ENCODE assay signal across 2 cellular contexts in the genomic region with DNA sequence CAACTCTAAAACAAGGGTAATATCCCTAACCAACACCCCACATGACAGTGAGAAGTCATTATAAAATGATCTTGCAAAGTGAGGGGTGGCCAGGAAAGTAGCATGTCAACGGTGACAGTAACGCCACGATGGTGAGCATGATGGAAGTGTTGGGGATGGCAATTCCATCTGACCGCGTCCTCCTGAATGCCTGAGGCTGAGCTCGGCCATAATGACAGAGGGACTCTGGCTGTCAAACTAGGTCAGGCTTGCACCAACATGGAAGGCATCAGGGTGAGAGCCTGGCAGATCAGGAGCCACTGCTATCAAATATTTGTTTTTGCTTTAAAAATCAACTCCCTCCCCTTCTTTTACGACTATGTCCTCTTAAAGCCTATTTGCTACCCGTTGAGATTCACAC.
TF ChIP-seq lines count a peak whose summit lies in the region.

No MANE protein-coding gene starts in this region.

TF ChIP-seq in H1, 55 proteins besides CTCF, POLR2A, EP300 and RAD21:
- TF ChIP-seq GTF2F1 (IDR thresholded peaks at IDR 0.05; ENCODE audit: borderline replicate concordance, low read depth, low read length) = no peak
- no peak for TF ChIP-seq SUZ12 (IDR thresholded peaks at IDR 0.05; ENCODE audit: low read length)
- TF ChIP-seq SIRT6 (IDR thresholded peaks at IDR 0.05; ENCODE audit: low read length) = no peak
- TF ChIP-seq SIN3A (conservative IDR thresholded peaks at IDR 0.05 in 1 of 2, IDR thresholded peaks at IDR 0.05 in 1 of 2; ENCODE audit: low read depth in 1 of 2, low read length in 2 of 2) = peak; percentile 57 to 85; a peak in 2 of 4 replicates
- TF ChIP-seq MAFK (IDR thresholded peaks at IDR 0.05; ENCODE audit: low read depth, low read length) = no peak

TF ChIP-seq in neural cell, 6 proteins besides CTCF, POLR2A, EP300 and RAD21:
- TF ChIP-seq MXI1 (conservative IDR thresholded peaks at IDR 0.05; ENCODE audit: poor library complexity, severe bottlenecking) (no peak), TAF1 (IDR thresholded peaks at IDR 0.05; ENCODE audit: low read depth) (no peak), POLR2AphosphoS5 (IDR thresholded peaks at IDR 0.05) (no peak), EZH2 (IDR thresholded peaks at IDR 0.05; ENCODE audit: borderline replicate concordance, insufficient read depth, low read length, poor library complexity, severe bottlenecking) (no peak), SMC3 (conservative IDR thresholded peaks at IDR 0.05; ENCODE audit: poor library complexity) (no peak)
- TF ChIP-seq, protein P1, sequence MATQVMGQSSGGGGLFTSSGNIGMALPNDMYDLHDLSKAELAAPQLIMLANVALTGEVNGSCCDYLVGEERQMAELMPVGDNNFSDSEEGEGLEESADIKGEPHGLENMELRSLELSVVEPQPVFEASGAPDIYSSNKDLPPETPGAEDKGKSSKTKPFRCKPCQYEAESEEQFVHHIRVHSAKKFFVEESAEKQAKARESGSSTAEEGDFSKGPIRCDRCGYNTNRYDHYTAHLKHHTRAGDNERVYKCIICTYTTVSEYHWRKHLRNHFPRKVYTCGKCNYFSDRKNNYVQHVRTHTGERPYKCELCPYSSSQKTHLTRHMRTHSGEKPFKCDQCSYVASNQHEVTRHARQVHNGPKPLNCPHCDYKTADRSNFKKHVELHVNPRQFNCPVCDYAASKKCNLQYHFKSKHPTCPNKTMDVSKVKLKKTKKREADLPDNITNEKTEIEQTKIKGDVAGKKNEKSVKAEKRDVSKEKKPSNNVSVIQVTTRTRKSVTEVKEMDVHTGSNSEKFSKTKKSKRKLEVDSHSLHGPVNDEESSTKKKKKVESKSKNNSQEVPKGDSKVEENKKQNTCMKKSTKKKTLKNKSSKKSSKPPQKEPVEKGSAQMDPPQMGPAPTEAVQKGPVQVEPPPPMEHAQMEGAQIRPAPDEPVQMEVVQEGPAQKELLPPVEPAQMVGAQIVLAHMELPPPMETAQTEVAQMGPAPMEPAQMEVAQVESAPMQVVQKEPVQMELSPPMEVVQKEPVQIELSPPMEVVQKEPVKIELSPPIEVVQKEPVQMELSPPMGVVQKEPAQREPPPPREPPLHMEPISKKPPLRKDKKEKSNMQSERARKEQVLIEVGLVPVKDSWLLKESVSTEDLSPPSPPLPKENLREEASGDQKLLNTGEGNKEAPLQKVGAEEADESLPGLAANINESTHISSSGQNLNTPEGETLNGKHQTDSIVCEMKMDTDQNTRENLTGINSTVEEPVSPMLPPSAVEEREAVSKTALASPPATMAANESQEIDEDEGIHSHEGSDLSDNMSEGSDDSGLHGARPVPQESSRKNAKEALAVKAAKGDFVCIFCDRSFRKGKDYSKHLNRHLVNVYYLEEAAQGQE (IDR thresholded peaks at IDR 0.05; ENCODE audit: borderline replicate concordance) = no peak
